Comparison of ENCODE assay signal across 11 cellular contexts in genomic region chr11:104118105-104118762, GRCh38. TPM values are rescaled to one million over a fixed set of nuclear protein-coding genes. Genes with fewer than 3 reads are reported as not detected.
"Had no signal": no experiment of that assay in that cellular context is flagged by ENCODE, and none has a peak within 500 bp of the region (broad histone marks: within the 10 kb centered on the region; RNA-seq: fewer than 3 reads in every experiment).

No MANE protein-coding gene starts in this region.

- H3K27ac Mint-ChIP-seq: activated CD4-positive, alpha-beta T cell treated with anti-CD3 and anti-CD28 coated beads, Interleukin-2, amount 10 ng/mL, durations not matched to agents 7 days and 5 days; naive thymus-derived CD4-positive, alpha-beta T cell; stimulated activated naive CD8-positive, alpha-beta T cell treated with anti-CD3 and anti-CD28 coated beads, Interleukin-15, Interleukin-2, amounts not matched to agents 100 ng/mL and 50 ng/mL, for 24 hours had no signal

- ATAC-seq: foreskin keratinocyte; naive thymus-derived CD4-positive, alpha-beta T cell had no signal

- DNase-seq: activated CD4-positive, alpha-beta T cell treated with anti-CD3 and anti-CD28 coated beads, Interleukin-2, amount 10 ng/mL, durations not matched to agents 7 days and 5 days; activated naive CD4-positive, alpha-beta T cell treated with Interleukin-2 at 50 U/mL for 16 hours; activated T-cell treated with anti-CD3 and anti-CD28 coated beads for 4 hours; foreskin keratinocyte; mesenchymal stem cell; naive thymus-derived CD4-positive, alpha-beta T cell; stimulated activated CD4-positive, alpha-beta T cell treated with anti-CD3 and anti-CD28 coated beads, Interleukin-2, amount 100 ng/mL, for 24 hours; T-helper 9 cell; transverse colon; uterus had no signal

- H3K36me3 Mint-ChIP-seq: naive thymus-derived CD4-positive, alpha-beta T cell had no signal

- H3K9me3 Mint-ChIP-seq: activated CD4-positive, alpha-beta T cell treated with anti-CD3 and anti-CD28 coated beads, Interleukin-2, amount 10 ng/mL, durations not matched to agents 7 days and 5 days had no signal

RNA-seq across cellular contexts. Expression of gene PDGFD, which starts 45.7 kb away (rescaled TPM):
- total RNA-seq: activated CD4-positive, alpha-beta T cell treated with anti-CD3 and anti-CD28 coated beads, Interleukin-2, amount 10 ng/mL, durations not matched to agents 7 days and 5 days had no signal
